13 cellular contexts compared by ENCODE assay signal in the genomic region with DNA sequence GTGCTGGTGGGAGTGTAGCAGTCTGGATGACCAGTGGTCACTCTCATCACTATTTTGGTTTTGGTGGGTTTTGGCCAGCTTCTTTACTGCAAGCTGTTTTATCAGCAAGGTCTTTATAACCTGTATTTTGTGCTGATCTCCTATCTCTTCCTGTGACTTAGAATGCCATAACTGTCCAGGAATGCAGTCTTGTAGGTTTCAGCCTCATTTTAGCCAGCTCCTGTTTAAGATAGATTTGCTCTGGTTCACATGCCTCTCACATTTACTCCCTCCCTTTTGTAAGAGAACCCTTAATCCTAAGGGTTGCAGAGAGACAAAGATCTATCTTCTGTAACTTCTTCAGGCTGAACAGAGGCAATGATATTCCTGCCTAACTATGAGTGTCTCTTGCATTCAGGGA. TPM values are rescaled to one million over a fixed set of nuclear protein-coding genes. Genes with fewer than 3 reads are reported as not detected.
"Had no signal": no experiment of that assay in that cellular context is flagged by ENCODE, and none has a peak within 500 bp of the region (broad histone marks: within the 10 kb centered on the region; RNA-seq: fewer than 3 reads in every experiment).

No MANE protein-coding gene starts in this region.

- FAIRE-seq: endometrium had no signal

- ATAC-seq: mucosa of descending colon; naive thymus-derived CD8-positive, alpha-beta T cell; sciatic nerve had no signal

- H3K4me3 Mint-ChIP-seq: naive thymus-derived CD8-positive, alpha-beta T cell had no signal

- H3K9me3 ChIP-seq: vagina had no signal

- H3K36me3 ChIP-seq: esophagus squamous epithelium, neutrophil, upper lobe of left lung, vagina had no signal

- H3K27me3 ChIP-seq: esophagus squamous epithelium, neutrophil, upper lobe of left lung, vagina had no signal

- DNase-seq: effector memory CD4-positive, alpha-beta T cell; esophagus squamous epithelium; foreskin fibroblast; mucosa of descending colon; naive thymus-derived CD8-positive, alpha-beta T cell; posterior cingulate gyrus; stimulated activated CD4-positive, alpha-beta T cell treated with anti-CD3 and anti-CD28 coated beads, Interleukin-2, amount 100 ng/mL, for 24 hours; stimulated activated naive CD4-positive, alpha-beta T cell; upper lobe of left lung had no signal

- H3K4me1 ChIP-seq: esophagus squamous epithelium, upper lobe of left lung, vagina had no signal

- H3K27ac Mint-ChIP-seq: naive thymus-derived CD8-positive, alpha-beta T cell had no signal

- H3K4me3 ChIP-seq: esophagus squamous epithelium, mucosa of descending colon, upper lobe of left lung, vagina had no signal

- H3K27ac ChIP-seq: esophagus squamous epithelium, neutrophil, upper lobe of left lung, vagina had no signal

- H3K4me1 Mint-ChIP-seq: naive thymus-derived CD8-positive, alpha-beta T cell had no signal

- H3K36me3 Mint-ChIP-seq: naive thymus-derived CD8-positive, alpha-beta T cell had no signal

RNA-seq across cellular contexts. Expression of a gene that starts 51.2 kb away (rescaled TPM):
- total RNA-seq: naive thymus-derived CD8-positive, alpha-beta T cell had no signal
- polyA plus RNA-seq: naive thymus-derived CD8-positive, alpha-beta T cell had no signal
